In the genomic region with DNA sequence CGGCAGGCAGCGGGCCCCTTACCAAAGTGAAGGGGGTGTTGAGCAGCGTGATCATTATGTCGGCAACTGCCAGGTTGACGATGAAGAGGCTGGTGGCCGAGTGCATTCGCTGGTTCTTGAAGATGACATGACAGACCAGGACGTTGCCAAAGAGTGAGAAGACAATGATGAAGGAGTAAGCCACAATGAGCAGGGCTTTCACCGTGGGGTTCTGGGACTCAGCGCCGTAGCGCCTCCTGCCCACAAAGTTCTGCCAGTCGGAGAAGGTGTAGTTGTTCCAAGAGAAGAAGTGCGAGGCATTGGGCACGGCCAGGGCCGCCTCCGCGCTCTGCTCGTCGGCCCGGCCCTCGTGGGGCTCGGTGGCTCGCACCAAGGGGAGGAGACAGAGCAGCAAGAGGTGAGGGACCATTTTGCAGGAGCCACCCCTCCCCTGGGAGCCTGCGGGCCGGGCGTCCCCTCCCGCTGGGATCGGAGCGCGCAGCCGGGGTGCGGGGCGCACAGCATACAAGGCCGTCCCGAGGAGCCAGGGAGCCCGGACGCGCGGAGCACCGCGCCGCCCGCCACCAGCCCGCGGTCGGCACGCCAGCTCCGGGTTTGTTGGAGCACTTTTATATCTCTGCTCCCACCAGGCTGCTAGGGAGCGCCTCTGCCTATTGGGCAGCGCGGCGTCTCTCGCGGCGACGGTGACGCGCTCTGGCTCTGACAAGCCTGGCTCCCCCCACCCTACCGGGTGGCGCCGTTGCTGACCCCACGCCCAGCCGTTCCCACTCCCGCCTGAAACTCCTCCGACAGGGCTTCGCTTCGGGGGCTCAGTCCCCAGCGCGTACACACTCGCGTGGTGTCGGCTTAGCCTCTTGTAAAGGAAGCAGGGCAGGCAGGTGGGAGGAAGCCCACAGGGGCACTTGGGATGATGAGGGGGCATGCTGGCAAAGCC, we compare ENCODE assay signal across 10 cellular contexts. TPM values are rescaled to one million over a fixed set of nuclear protein-coding genes. Genes with fewer than 3 reads are reported as not detected.
DNase-seq lines count a peak whose midpoint lies in the region; FAIRE-seq and TF ChIP-seq lines count a peak whose summit lies in the region.
"Had no signal": no experiment of that assay in that cellular context is flagged by ENCODE, and none has a peak within 500 bp of the region (broad histone marks: within the 10 kb centered on the region; RNA-seq: fewer than 3 reads in every experiment).

A gene (minus strand): TSS at position 581 of the 934 bp plus-strand sequence. CDS start 172 bp downstream, at position 409.

- no peaks in the 10 kb centered on the region for H4K20me1 ChIP-seq in keratinocyte (ENCODE audit: control insufficient read depth, extremely low read depth, insufficient read depth, low read length)

- TF ChIP-seq POLR2A in suprapubic skin (IDR thresholded peaks at IDR 0.05) = no peak

- no peaks in the 10 kb centered on the region for H3K36me3 ChIP-seq in keratinocyte (ENCODE audit: control insufficient read depth in 2 of 2, extremely low read depth in 1 of 2, insufficient read depth in 2 of 2, low read length in 2 of 2)
- H3K36me3 ChIP-seq in suprapubic skin = no peaks in the 10 kb centered on the region

- no peak within 1 kb of the TSS for H3K27ac ChIP-seq in keratinocyte (ENCODE audit: control insufficient read depth, insufficient read depth, low read length)
- H3K27ac ChIP-seq in suprapubic skin = no peak within 1 kb of the TSS
- H3K27ac ChIP-seq: KMS-11 had no signal

- H2AFZ ChIP-seq in keratinocyte (ENCODE audit: control insufficient read depth, low read length) = peak within 1 kb of the TSS; percentile 16

- no peak within 1 kb of the TSS for H3K9ac ChIP-seq in keratinocyte (ENCODE audit: control insufficient read depth, extremely low read depth, insufficient read depth, low read length)
- H3K9ac ChIP-seq: KMS-11 had no signal

- H3K9me1 ChIP-seq in keratinocyte (ENCODE audit: control insufficient read depth, extremely low read depth, insufficient read depth, low read length) = no peaks in the 10 kb centered on the region

- FAIRE-seq in keratinocyte (lab: Jason Lieb, UNC) = no peak

- no peak for TF ChIP-seq CTCF in astrocyte of the spinal cord (IDR thresholded peaks at IDR 0.05; ENCODE audit: low read depth, low read length)
- no peak for TF ChIP-seq CTCF in keratinocyte (optimal IDR thresholded peaks at IDR 0.05 in 1 of 3, IDR thresholded peaks at IDR 0.05 in 1 of 3, conservative IDR thresholded peaks at IDR 0.05 in 1 of 3; ENCODE audit: extremely low read depth in 1 of 3, insufficient read depth in 2 of 3, low read length in 3 of 3)
- no peak for TF ChIP-seq CTCF in suprapubic skin (IDR thresholded peaks at IDR 0.05)

- H3K4me1 ChIP-seq in keratinocyte (ENCODE audit: control insufficient read depth, extremely low read depth, insufficient read depth, low read length) (peaks cover 11% of the 10 kb centered on the region), suprapubic skin (peaks cover 15% of the 10 kb centered on the region)

- in situ Hi-C loops in astrocyte of the spinal cord (cut with HindIII; ENCODE audit: low sequenced_read_pairs) = no loop called here

- H3K4me2 ChIP-seq in keratinocyte (ENCODE audit: control insufficient read depth, extremely low read depth, insufficient read depth, low read depth, low read length) = peak within 1 kb of the TSS; percentile 77
- H3K4me2 ChIP-seq: KMS-11 had no signal

- WGBS in suprapubic skin = 8% methylated on average over 14 of the region's 73 CpGs

- H3K27ac Mint-ChIP-seq in T-helper 1 cell treated with Interleukin-12 subunit alpha and Interleukin-12 subunit beta and Interleukin-4 antibody, amounts not matched to agents 30 μg/mL and 1 μg/mL, for 36 hours = no peak within 1 kb of the TSS

- TF ChIP-seq EP300 in suprapubic skin (IDR thresholded peaks at IDR 0.05) = no peak

- H3K36me3 Mint-ChIP-seq in T-helper 1 cell treated with Interleukin-12 subunit alpha and Interleukin-12 subunit beta and Interleukin-4 antibody, amounts not matched to agents 30 μg/mL and 1 μg/mL, for 36 hours (ENCODE audit: low read depth) = no peaks in the 10 kb centered on the region

- H3K27me3 Mint-ChIP-seq in T-helper 1 cell treated with Interleukin-12 subunit alpha and Interleukin-12 subunit beta and Interleukin-4 antibody, amounts not matched to agents 30 μg/mL and 1 μg/mL, for 36 hours (ENCODE audit: low read depth) = peaks cover 42% of the 10 kb centered on the region

- DNase-seq in T-helper 1 cell (no peak), astrocyte of the spinal cord (ENCODE audit: low read depth, low spot score) (peak; percentile 5), keratinocyte (ENCODE audit: low read depth, low spot score) (no peak), suprapubic skin (ENCODE audit: low spot score in 2 of 2) (no peak), DMS153 (lab: John Stamatoyannopoulos, UW) (no peak), midbrain (lab: John Stamatoyannopoulos, UW) (no peak)
- no peak for DNase-seq in stimulated activated CD8-positive, alpha-beta memory T cell treated with anti-CD3 and anti-CD28 coated beads, Interleukin-4, amount 100 ng/mL, for 48 hours
- DNase-seq: CD4-positive, CD25-positive, alpha-beta regulatory T cell had no signal

- H3K27me3 ChIP-seq in keratinocyte (ENCODE audit: control insufficient read depth, extremely low read depth, insufficient read depth, low read length) (peaks cover 32% of the 10 kb centered on the region), suprapubic skin (peaks cover 33% of the 10 kb centered on the region)

- H3K4me3 Mint-ChIP-seq in T-helper 1 cell treated with Interleukin-12 subunit alpha and Interleukin-12 subunit beta and Interleukin-4 antibody, amounts not matched to agents 30 μg/mL and 1 μg/mL, for 36 hours = peak within 1 kb of the TSS; percentile 20

- dilution Hi-C loops in keratinocyte (cut with MboI; ENCODE audit: extremely low pct_ligation_motif_present, low sequenced_read_pairs) = no loop called here

- H3K9me3 Mint-ChIP-seq in T-helper 1 cell treated with Interleukin-12 subunit alpha and Interleukin-12 subunit beta and Interleukin-4 antibody, amounts not matched to agents 30 μg/mL and 1 μg/mL, for 36 hours = no peaks in the 10 kb centered on the region

- H3K9me3 ChIP-seq in keratinocyte (ENCODE audit: control insufficient read depth, low read depth, low read length) (no peaks in the 10 kb centered on the region), suprapubic skin (no peaks in the 10 kb centered on the region)

- peak within 1 kb of the TSS; percentile 40 for H3K4me3 ChIP-seq in astrocyte of the spinal cord (ENCODE audit: low read depth, low read length)
- peak within 1 kb of the TSS; percentile 1 to 46 (median 5) for H3K4me3 ChIP-seq in keratinocyte (ENCODE audit: control insufficient read depth in 2 of 3, extremely low read depth in 1 of 3, insufficient read depth in 2 of 3, low read depth in 1 of 3, low read length in 3 of 3)
- peak within 1 kb of the TSS; percentile 40 for H3K4me3 ChIP-seq in suprapubic skin

- H3K79me2 ChIP-seq in keratinocyte (ENCODE audit: control insufficient read depth, insufficient read depth, low read length) = no peaks in the 10 kb centered on the region

- peaks cover 5% of the 10 kb centered on the region for H3K4me1 Mint-ChIP-seq in T-helper 1 cell treated with Interleukin-12 subunit alpha and Interleukin-12 subunit beta and Interleukin-4 antibody, amounts not matched to agents 30 μg/mL and 1 μg/mL, for 36 hours (ENCODE audit: low read depth)

RNA-seq across cellular contexts. Expression of the gene that starts here (rescaled TPM):
- polyA plus RNA-seq in keratinocyte = 0.04 TPM in 2 of 3 replicates, not detected in the other
- 0.07 TPM for polyA plus RNA-seq in keratinocyte (2011; ENCODE audit: low read depth)
- not detected in 2 replicates for polyA plus RNA-seq in keratinocyte (2011; cell fraction: cytosol; rRNA removed)
- 0.23 TPM in 2 replicates for polyA plus RNA-seq in keratinocyte (2011; cell fraction: nucleus; rRNA removed)
- polyA plus RNA-seq in keratinocyte (2012; ENCODE audit: low replicate concordance) = 0.10 TPM in 1 of 2 replicates, not detected in the other
- 0.22 TPM in 1 of 3 replicates, not detected in the others for polyA minus RNA-seq in keratinocyte
- not detected for polyA minus RNA-seq in keratinocyte (2011; cell fraction: cytosol; rRNA and poly(A)+ RNA removed)
- 0.11 and 0.31 TPM in 2 replicates for polyA minus RNA-seq in keratinocyte (2011; cell fraction: nucleus; rRNA and poly(A)+ RNA removed)
- under 1 TPM in 3 of 4 donors, not detected in 1; 0.23 to 0.30 (median 0.24) TPM for total RNA-seq in suprapubic skin
